8 cellular contexts compared by ENCODE assay signal in the genomic region with DNA sequence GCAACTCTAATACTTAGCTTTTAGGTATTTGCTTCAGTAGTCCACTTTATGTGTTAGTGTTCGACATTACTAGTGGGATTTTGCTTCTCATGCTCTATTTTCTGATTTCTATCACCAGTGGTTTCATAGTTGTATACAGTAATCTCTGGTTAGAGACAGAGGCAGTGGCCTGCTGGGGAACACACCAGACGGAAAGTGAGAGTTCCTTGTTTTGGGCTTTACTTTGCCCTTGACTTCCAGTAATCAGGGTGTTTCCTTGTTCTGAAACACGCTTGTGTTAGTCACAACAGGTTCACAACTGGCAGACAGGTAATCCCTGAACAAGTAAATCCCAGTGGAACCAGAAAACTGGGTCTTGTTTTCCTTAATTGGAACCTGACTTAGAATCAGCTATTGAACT. TPM values are rescaled to one million over a fixed set of nuclear protein-coding genes. Genes with fewer than 3 reads are reported as not detected.
DNase-seq lines count a peak whose midpoint lies in the region; ATAC-seq and TF ChIP-seq lines count a peak whose summit lies in the region.

No MANE protein-coding gene starts in this region.

- no peak for TF ChIP-seq EP300 in ovary (IDR thresholded peaks at IDR 0.05)

- H3K27me3 Mint-ChIP-seq in naive thymus-derived CD4-positive, alpha-beta T cell: no peaks in the 10 kb centered on the region

- POLR2A ChIA-PET in naive thymus-derived CD4-positive, alpha-beta T cell (lab: Charles Lee): interaction anchor here (0.6 to 4.1 kb wide), 16 partner anchors 8 to 407 kb away, joined by 3 to 31 read pairs (median 6); a partner anchor contains a TSS

- TF ChIP-seq POLR2A in ovary (IDR thresholded peaks at IDR 0.05): no peak

- WGBS in ovary, 3 donors: 45 to 56% (median 53%) methylated on average over 3 of the region's 3 CpGs

- intact Hi-C loops in naive thymus-derived CD4-positive, alpha-beta T cell (cut with micrococcal nuclease): loop anchor here (1.0 to 2.0 kb wide), 5 partner anchors 8 to 57 kb away; no protein-coding TSS in a partner anchor
- intact Hi-C loops in ovary (cut with DNase I): no loop called here

- DNase-seq in GF-D8 (lab: John Stamatoyannopoulos, UW) (peak; percentile 9), adipocyte (ENCODE audit: low read depth) (no peak), NCI-H1092 (lab: John Stamatoyannopoulos, UW) (no peak), foreskin fibroblast (no peak), ovary (no peak), DMS114 treated with DMSO at 0.1 percent for 48 hours (lab: John Stamatoyannopoulos, UW; ENCODE audit: unreplicated experiment) (no peak)
- DNase-seq in naive thymus-derived CD4-positive, alpha-beta T cell: no peak

- H3K4me3 ChIP-seq in adipocyte (ENCODE audit: low read length) (no peak overlapping the region), foreskin fibroblast (ENCODE audit: low read depth in 1 of 2, low read length in 2 of 2) (no peak overlapping the region), ovary (no peak overlapping the region)
- no peak overlapping the region for H3K4me3 ChIP-seq in naive thymus-derived CD4-positive, alpha-beta T cell (ENCODE audit: low read length)

- peak overlapping the region; percentile 74 for H3K27ac ChIP-seq in naive thymus-derived CD4-positive, alpha-beta T cell (ENCODE audit: low read depth, low read length)
- peak overlapping the region in 1 of 2 donors; percentile 28 for H3K27ac ChIP-seq in ovary

- peak; percentile 46 for ATAC-seq in HG02981 (IDR thresholded peaks at IDR 0.05; ENCODE audit: unreplicated experiment)
- ATAC-seq in naive thymus-derived CD4-positive, alpha-beta T cell: peak; percentile 44

- TF ChIP-seq CTCF in foreskin fibroblast (IDR thresholded peaks at IDR 0.05; ENCODE audit: low read depth, low read length) (no peak), ovary (IDR thresholded peaks at IDR 0.05) (no peak)

- H3K4me1 ChIP-seq in adipocyte (ENCODE audit: control insufficient read depth, insufficient read depth, low read length): peaks cover 27% of the 10 kb centered on the region
- H3K4me1 ChIP-seq in naive thymus-derived CD4-positive, alpha-beta T cell (ENCODE audit: control insufficient read depth in 2 of 2, insufficient read depth in 2 of 2, low read length in 2 of 2): peaks cover 21 to 66% of the 10 kb centered on the region in 2 donors
- H3K4me1 ChIP-seq in ovary (ENCODE audit: insufficient read depth): peaks cover 10% of the 10 kb centered on the region

- H3K9ac ChIP-seq in adipocyte (ENCODE audit: low read length): peak overlapping the region; percentile 77

- H3K27me3 ChIP-seq in adipocyte (replicated peaks; ENCODE audit: control insufficient read depth, insufficient read depth, low read length): no peaks in the 10 kb centered on the region
- no peaks in the 10 kb centered on the region for H3K27me3 ChIP-seq in naive thymus-derived CD4-positive, alpha-beta T cell (ENCODE audit: control insufficient read depth in 2 of 2, insufficient read depth in 2 of 2, low read length in 2 of 2)
- H3K27me3 ChIP-seq in ovary: no peaks in the 10 kb centered on the region

- H3K4me3 Mint-ChIP-seq in naive thymus-derived CD4-positive, alpha-beta T cell: peak overlapping the region; percentile 33 to 88 (median 75)

- H3K27ac Mint-ChIP-seq in naive thymus-derived CD4-positive, alpha-beta T cell: peak overlapping the region; percentile 82 to 100 (median 97)

- no peaks in the 10 kb centered on the region for H3K9me3 Mint-ChIP-seq in naive thymus-derived CD4-positive, alpha-beta T cell

- H3K36me3 ChIP-seq in adipocyte (ENCODE audit: control insufficient read depth, insufficient read depth, low read length, severe bottlenecking) (no peaks in the 10 kb centered on the region), ovary (no peaks in the 10 kb centered on the region)
- H3K36me3 ChIP-seq in naive thymus-derived CD4-positive, alpha-beta T cell (ENCODE audit: control insufficient read depth in 2 of 3, insufficient read depth in 3 of 3, low read length in 3 of 3): no peaks in the 10 kb centered on the region

- H3K36me3 Mint-ChIP-seq in naive thymus-derived CD4-positive, alpha-beta T cell: peaks cover 0 to 14% (median 6%) of the 10 kb centered on the region in 5 donors

- no peaks in the 10 kb centered on the region for H3K9me3 ChIP-seq in adipocyte (ENCODE audit: control insufficient read depth, low read length)
- H3K9me3 ChIP-seq in naive thymus-derived CD4-positive, alpha-beta T cell (ENCODE audit: control insufficient read depth in 2 of 3, low read length in 3 of 3): no peaks in the 10 kb centered on the region
- H3K9me3 ChIP-seq in ovary: no peaks in the 10 kb centered on the region

- peaks cover 48 to 89% (median 84%) of the 10 kb centered on the region in 7 donors for H3K4me1 Mint-ChIP-seq in naive thymus-derived CD4-positive, alpha-beta T cell

- CTCF ChIA-PET in naive thymus-derived CD4-positive, alpha-beta T cell (lab: Charles Lee): interaction anchor here (0.6 to 2.5 kb wide), 11 partner anchors 7 to 255 kb away, joined by 3 to 10 read pairs (median 4); a partner anchor contains a TSS

RNA-seq across cellular contexts. Expression of a gene that starts 56.0 kb away (rescaled TPM):
- total RNA-seq in naive thymus-derived CD4-positive, alpha-beta T cell: 100 to 1,000 TPM; 100 to 314 (median 252) TPM
- 100 to 1,000 TPM in 1 of 2 donors, 10 to 100 TPM in 1; 48.0 to 116 TPM for polyA plus RNA-seq in naive thymus-derived CD4-positive, alpha-beta T cell
- 10 to 100 TPM; 22.4 to 83.9 (median 73.9) TPM for total RNA-seq in ovary
- polyA plus RNA-seq in ovary: 10 to 100 TPM; 31.3 to 92.9 TPM

Comparison
In these comparisons a context has a peak if more than half of its experiments do, and no peak if none do; other contexts are left out.
1. intact Hi-C loops: an anchor here in naive thymus-derived CD4-positive, alpha-beta T cell (1.0 to 2.0 kb wide); none called in ovary.